ENCODE assay signal across 8 cellular contexts in the genomic region with DNA sequence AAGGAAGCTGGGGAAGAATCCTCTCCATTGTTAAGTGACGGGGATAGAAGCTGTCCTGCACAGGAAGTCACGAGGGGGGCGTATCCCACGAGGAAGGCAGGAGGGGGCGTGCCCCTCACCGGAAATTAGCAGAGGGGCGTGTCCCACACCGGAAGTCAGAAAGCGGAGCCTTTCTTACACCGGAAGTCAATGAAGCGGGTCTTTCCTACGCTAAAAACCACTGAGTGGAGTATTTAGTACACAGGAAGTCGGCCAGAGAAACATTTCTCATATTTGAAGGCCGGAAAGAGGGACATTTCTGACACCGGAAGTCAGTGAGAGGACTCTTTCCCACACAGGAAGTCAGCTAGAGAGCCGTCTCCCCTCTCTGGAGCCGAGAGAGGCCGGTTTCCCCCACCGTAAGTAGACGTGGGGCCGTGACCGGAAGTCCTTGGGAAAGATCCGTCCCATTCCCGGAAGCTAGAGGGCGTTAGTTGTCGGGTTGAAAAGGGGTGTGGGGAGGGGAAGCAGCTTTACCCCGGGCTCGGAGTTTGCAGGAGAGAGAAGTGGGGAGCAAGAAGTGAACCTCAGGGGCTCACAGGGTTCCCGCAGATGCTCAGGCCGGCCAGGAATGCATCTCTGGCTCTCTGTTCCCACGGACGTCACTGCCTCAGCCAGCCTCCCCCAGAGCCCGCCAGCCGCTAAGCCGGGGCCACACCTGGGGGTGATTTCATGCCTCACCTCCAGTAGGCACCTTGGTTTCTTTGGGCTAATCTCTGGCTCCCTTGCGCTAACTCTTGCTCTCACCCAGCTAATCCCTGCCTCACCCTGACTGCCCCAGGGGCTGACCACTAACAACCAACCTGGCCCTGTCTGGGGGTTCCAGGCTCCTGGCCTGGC. TPM values are rescaled to one million over a fixed set of nuclear protein-coding genes. Genes with fewer than 3 reads are reported as not detected.
A peak's percentile ranks its signal among the peaks of the same experiment; 100 is the strongest.
DNase-seq lines count a peak whose midpoint lies in the region; ATAC-seq and TF ChIP-seq lines count a peak whose summit lies in the region.

No MANE protein-coding gene starts in this region.

- H3K27me3 ChIP-seq in GM23248 (replicated peaks; ENCODE audit: insufficient read depth) (no peaks in the 10 kb centered on the region), neural cell (ENCODE audit: insufficient read depth, low read depth, low read length) (no peaks in the 10 kb centered on the region)

- WGBS in GM23248 (ENCODE audit: low coverage in 1 of 2, low lambda C conversion rate in 2 of 2, missing lambda C conversion rate in 2 of 2), 2 experiments = 1 to 2% methylated on average over 36 of the region's 36 CpGs

- H3F3A ChIP-seq in GM23248 (ENCODE audit: insufficient read depth) = peaks cover 25% of the 10 kb centered on the region; the same call in 1 of the 2 replicates
- peaks cover 5% of the 10 kb centered on the region for H3F3A ChIP-seq in neural cell (ENCODE audit: insufficient read depth, low read length, poor library complexity, severe bottlenecking)

- peak overlapping the region; percentile 90 for H3K4me3 ChIP-seq in GM23248
- H3K4me3 ChIP-seq in fibroblast of the aortic adventitia (ENCODE audit: low read depth, low read length) = peak overlapping the region; percentile 79
- peak overlapping the region; percentile 72 for H3K4me3 ChIP-seq in neural cell (ENCODE audit: low read length)

- TF ChIP-seq RAD21 in neural cell (conservative IDR thresholded peaks at IDR 0.05) = peak; percentile 57

- H3K9me2 ChIP-seq in GM23248 (ENCODE audit: insufficient read depth) = no peaks in the 10 kb centered on the region
- H3K9me2 ChIP-seq in neural cell (ENCODE audit: insufficient read depth, low read length) = no peaks in the 10 kb centered on the region

- H3K27ac ChIP-seq in GM23248 (peak overlapping the region; percentile 96), neural cell (ENCODE audit: low read length) (peak overlapping the region; percentile 86)

- no peaks in the 10 kb centered on the region for H3K27me3 Mint-ChIP-seq in stimulated activated naive CD8-positive, alpha-beta T cell treated with anti-CD3 and anti-CD28 coated beads, Interleukin-15, amount 100 ng/mL, for 72 hours

- no peaks in the 10 kb centered on the region for H3K9me3 Mint-ChIP-seq in stimulated activated naive CD8-positive, alpha-beta T cell treated with anti-CD3 and anti-CD28 coated beads, Interleukin-15, amount 100 ng/mL, for 72 hours

- H2AFZ ChIP-seq in GM23248 = peak overlapping the region; percentile 71
- peak overlapping the region; percentile 16 for H2AFZ ChIP-seq in neural cell (ENCODE audit: low read depth, low read length)

- ATAC-seq in stimulated activated naive CD8-positive, alpha-beta T cell treated with anti-CD3 and anti-CD28 coated beads, Interleukin-15, amount 100 ng/mL, for 72 hours = peak; percentile 83

- DNase-seq in ELF-1 (ENCODE audit: low read depth, low spot score) = peak; percentile 96
- peak; percentile 96 for DNase-seq in GM23248
- DNase-seq in Kasumi-1 (lab: John Stamatoyannopoulos, UW) = peak; percentile 98 to 99
- DNase-seq in activated effector memory CD4-positive, alpha-beta T cell treated with anti-CD3 and anti-CD28 coated beads, Interleukin-2, amount 50 U/mL, for 16 hours = peak; percentile 97
- DNase-seq in fibroblast of the aortic adventitia (ENCODE audit: low read depth) = peak; percentile 96
- DNase-seq in stimulated activated naive CD8-positive, alpha-beta T cell treated with anti-CD3 and anti-CD28 coated beads, Interleukin-15, amount 100 ng/mL, for 72 hours = peak; percentile 91 to 96

- H3K79me2 ChIP-seq in GM23248 (ENCODE audit: insufficient read depth) = peaks cover 37% of the 10 kb centered on the region
- no peaks in the 10 kb centered on the region for H3K79me2 ChIP-seq in neural cell (replicated peaks; ENCODE audit: insufficient read depth, low read length)

- peak; percentile 69 for TF ChIP-seq POLR2A in Raji (IDR thresholded peaks at IDR 0.05; ENCODE audit: insufficient read depth, low read depth, low read length)

- H3K4me1 Mint-ChIP-seq in stimulated activated naive CD8-positive, alpha-beta T cell treated with anti-CD3 and anti-CD28 coated beads, Interleukin-15, amount 100 ng/mL, for 72 hours = peaks cover 77% of the 10 kb centered on the region

- peaks cover 13% of the 10 kb centered on the region for H3K4me1 ChIP-seq in GM23248 (ENCODE audit: insufficient read depth)

- peak overlapping the region; percentile 99 for H3K4me2 ChIP-seq in GM23248 (ENCODE audit: unreplicated experiment)
- H3K4me2 ChIP-seq in neural cell (ENCODE audit: low read length) = peak overlapping the region; percentile 78

- in situ Hi-C loops in GM23248 (cut with MboI) = no loop called here

- peak overlapping the region; percentile 93 to 98 for H3K27ac Mint-ChIP-seq in stimulated activated naive CD8-positive, alpha-beta T cell treated with anti-CD3 and anti-CD28 coated beads, Interleukin-15, amount 100 ng/mL, for 72 hours

- peak; percentile 14 for TF ChIP-seq EP300 in neural cell (conservative IDR thresholded peaks at IDR 0.05; ENCODE audit: poor library complexity, severe bottlenecking)

- H3K4me3 Mint-ChIP-seq in stimulated activated naive CD8-positive, alpha-beta T cell treated with anti-CD3 and anti-CD28 coated beads, Interleukin-15, amount 100 ng/mL, for 72 hours = peak overlapping the region; percentile 92 to 98

- H3K9me3 ChIP-seq in GM23248 (ENCODE audit: low read depth) (no peaks in the 10 kb centered on the region), neural cell (ENCODE audit: low read length) (no peaks in the 10 kb centered on the region)

- peak; percentile 53 for TF ChIP-seq CTCF in fibroblast of the aortic adventitia (IDR thresholded peaks at IDR 0.05; ENCODE audit: insufficient read depth, low read length)
- peak; percentile 82 for TF ChIP-seq CTCF in neural cell (IDR thresholded peaks at IDR 0.05; ENCODE audit: poor library complexity, severe bottlenecking)

- H4K20me1 ChIP-seq in GM23248 (ENCODE audit: insufficient read depth) (no peaks in the 10 kb centered on the region), neural cell (ENCODE audit: insufficient read depth) (no peaks in the 10 kb centered on the region)

- H3K9ac ChIP-seq in GM23248 (peak overlapping the region; percentile 96), neural cell (ENCODE audit: low read length) (peak overlapping the region; percentile 64)

- no peaks in the 10 kb centered on the region for H3K36me3 ChIP-seq in GM23248 (ENCODE audit: low read depth)
- H3K36me3 ChIP-seq in neural cell (ENCODE audit: insufficient read depth, low read length) = no peaks in the 10 kb centered on the region

TF ChIP-seq in neural cell, 6 proteins besides CTCF, POLR2A, EP300 and RAD21:
- TF ChIP-seq POLR2AphosphoS5 (IDR thresholded peaks at IDR 0.05) (peak; percentile 44), TAF1 (IDR thresholded peaks at IDR 0.05; ENCODE audit: low read depth) (no peak), EZH2 (IDR thresholded peaks at IDR 0.05; ENCODE audit: borderline replicate concordance, insufficient read depth, low read length, poor library complexity, severe bottlenecking) (no peak), MXI1 (conservative IDR thresholded peaks at IDR 0.05; ENCODE audit: poor library complexity, severe bottlenecking) (peak; percentile 60), SMC3 (conservative IDR thresholded peaks at IDR 0.05; ENCODE audit: poor library complexity) (peak; percentile 52)
- TF ChIP-seq, protein P1, sequence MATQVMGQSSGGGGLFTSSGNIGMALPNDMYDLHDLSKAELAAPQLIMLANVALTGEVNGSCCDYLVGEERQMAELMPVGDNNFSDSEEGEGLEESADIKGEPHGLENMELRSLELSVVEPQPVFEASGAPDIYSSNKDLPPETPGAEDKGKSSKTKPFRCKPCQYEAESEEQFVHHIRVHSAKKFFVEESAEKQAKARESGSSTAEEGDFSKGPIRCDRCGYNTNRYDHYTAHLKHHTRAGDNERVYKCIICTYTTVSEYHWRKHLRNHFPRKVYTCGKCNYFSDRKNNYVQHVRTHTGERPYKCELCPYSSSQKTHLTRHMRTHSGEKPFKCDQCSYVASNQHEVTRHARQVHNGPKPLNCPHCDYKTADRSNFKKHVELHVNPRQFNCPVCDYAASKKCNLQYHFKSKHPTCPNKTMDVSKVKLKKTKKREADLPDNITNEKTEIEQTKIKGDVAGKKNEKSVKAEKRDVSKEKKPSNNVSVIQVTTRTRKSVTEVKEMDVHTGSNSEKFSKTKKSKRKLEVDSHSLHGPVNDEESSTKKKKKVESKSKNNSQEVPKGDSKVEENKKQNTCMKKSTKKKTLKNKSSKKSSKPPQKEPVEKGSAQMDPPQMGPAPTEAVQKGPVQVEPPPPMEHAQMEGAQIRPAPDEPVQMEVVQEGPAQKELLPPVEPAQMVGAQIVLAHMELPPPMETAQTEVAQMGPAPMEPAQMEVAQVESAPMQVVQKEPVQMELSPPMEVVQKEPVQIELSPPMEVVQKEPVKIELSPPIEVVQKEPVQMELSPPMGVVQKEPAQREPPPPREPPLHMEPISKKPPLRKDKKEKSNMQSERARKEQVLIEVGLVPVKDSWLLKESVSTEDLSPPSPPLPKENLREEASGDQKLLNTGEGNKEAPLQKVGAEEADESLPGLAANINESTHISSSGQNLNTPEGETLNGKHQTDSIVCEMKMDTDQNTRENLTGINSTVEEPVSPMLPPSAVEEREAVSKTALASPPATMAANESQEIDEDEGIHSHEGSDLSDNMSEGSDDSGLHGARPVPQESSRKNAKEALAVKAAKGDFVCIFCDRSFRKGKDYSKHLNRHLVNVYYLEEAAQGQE (IDR thresholded peaks at IDR 0.05; ENCODE audit: borderline replicate concordance) = peak; percentile 37

RNA-seq across cellular contexts. Expression of a gene that starts 15.4 kb away (rescaled TPM):
- 0.43 and 0.63 TPM in 2 replicates for total RNA-seq in GM23248 (2014; rRNA removed; shearing (Covaris generic))
- polyA plus RNA-seq in GM23248 (2016; fragmentation: Nextera tagmentation; extraction: Ambion mirVana) (0.05 and 0.23 TPM in 2 replicates), neural cell (529 and 710 TPM in 2 replicates)
- 0.72 and 2.0 TPM in 2 replicates for total RNA-seq in fibroblast of the aortic adventitia (ENCODE audit: low replicate concordance)
- polyA minus RNA-seq in neural cell = 421 and 468 TPM in 2 replicates

RNA-seq across cellular contexts. Expression of a gene that starts 51.1 kb away (rescaled TPM):
- not detected in 2 replicates for total RNA-seq in GM23248 (2014; rRNA removed; shearing (Covaris generic))
- not detected in 2 replicates for polyA plus RNA-seq in GM23248 (2016; fragmentation: Nextera tagmentation; extraction: Ambion mirVana)
- total RNA-seq in fibroblast of the aortic adventitia (ENCODE audit: low replicate concordance) = not detected in 2 replicates
- not detected in 2 replicates for polyA plus RNA-seq in neural cell
- polyA minus RNA-seq in neural cell = not detected in 2 replicates

RNA-seq across cellular contexts. Expression of a gene that starts 55.0 kb away (rescaled TPM):
- total RNA-seq in GM23248 (2014; rRNA removed; shearing (Covaris generic)) = not detected in 2 replicates
- polyA plus RNA-seq in GM23248 (2016; fragmentation: Nextera tagmentation; extraction: Ambion mirVana) = not detected in 2 replicates
- not detected in 2 replicates for total RNA-seq in fibroblast of the aortic adventitia (ENCODE audit: low replicate concordance)
- polyA plus RNA-seq in neural cell = not detected in 2 replicates
- polyA minus RNA-seq in neural cell = not detected in 2 replicates

Comparison
In these comparisons a context has a peak if more than half of its experiments do, and no peak if none do; other contexts are left out.
1. Peak in every context shown above with its lines: DNase-seq, ATAC-seq, H3K4me3 ChIP-seq and H3K27ac ChIP-seq.